24 cellular contexts compared by ENCODE assay signal in the genomic region with DNA sequence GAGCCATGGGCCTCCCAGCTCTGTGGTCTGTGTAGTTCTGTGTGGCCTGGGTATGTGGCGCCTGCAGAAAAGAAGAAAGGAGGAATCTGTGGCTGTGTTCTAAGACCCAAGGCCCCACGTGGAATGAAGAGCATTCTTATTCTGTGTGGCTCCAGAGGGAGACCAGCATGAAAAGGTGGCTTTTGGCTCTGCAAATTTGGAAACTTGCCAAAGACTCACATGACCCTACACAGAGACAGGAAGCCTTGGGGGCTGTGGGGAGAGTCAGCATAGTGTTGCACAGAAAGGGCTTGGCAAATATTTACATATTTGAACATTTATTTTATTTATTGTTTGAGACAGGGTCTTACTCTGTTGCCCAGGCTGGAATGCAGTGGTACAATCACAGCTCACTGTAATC.
DNase-seq lines count a peak whose midpoint lies in the region; TF ChIP-seq lines count a peak whose summit lies in the region.
"Had no signal": no experiment of that assay in that cellular context is flagged by ENCODE, and none has a peak within 500 bp of the region (broad histone marks: within the 10 kb centered on the region; RNA-seq: fewer than 3 reads in every experiment).

No MANE protein-coding gene starts in this region.

- no peak for TF ChIP-seq POLR2A in esophagus squamous epithelium (IDR thresholded peaks at IDR 0.05)

- no peaks in the 10 kb centered on the region for H3K27me3 ChIP-seq in HL-60 (ENCODE audit: insufficient read depth, poor library complexity, severe bottlenecking)
- no peaks in the 10 kb centered on the region for H3K27me3 ChIP-seq in layer of hippocampus (ENCODE audit: control insufficient read depth, insufficient read depth, low read length)
- H3K27me3 ChIP-seq in esophagus squamous epithelium: no peaks in the 10 kb centered on the region
- H3K27me3 ChIP-seq: brain microvascular endothelial cell, colonic mucosa, neural progenitor cell, suprapubic skin, vagina had no signal

- DNase-seq in NCI-H82 (lab: John Stamatoyannopoulos, UW) (peak; percentile 10), NCI-H82 treated with DMSO at 0.1 percent for 48 hours (lab: John Stamatoyannopoulos, UW; ENCODE audit: unreplicated experiment) (no peak), HL-60 (ENCODE audit: low read depth in 1 of 2, low spot score in 1 of 2) (peak in 1 of 2 experiments; percentile 70), OCI-M1 (lab: John Stamatoyannopoulos, UW) (peak; percentile 49), immature natural killer cell (no peak), foreskin fibroblast (no peak), esophagus squamous epithelium (lab: John Stamatoyannopoulos, UW) (no peak)
- DNase-seq: activated CD4-positive, alpha-beta T cell treated with anti-CD3 and anti-CD28 coated beads for 36 hours; brain microvascular endothelial cell; colonic mucosa; DMS153; GDM1; head of caudate nucleus; SW 1271 had no signal

- no peak overlapping the region for H3K27ac Mint-ChIP-seq in immature natural killer cell
- H3K27ac Mint-ChIP-seq: activated CD4-positive, alpha-beta T cell treated with anti-CD3 and anti-CD28 coated beads for 36 hours; activated T-helper 2 cell treated with anti-CD3 and anti-CD28 coated beads, Interferon-gamma antibody, Interleukin-2, Interleukin-4, amounts not matched to agents 10 μg/mL and 5 μg/mL and 100 μg/mL, durations not matched to agents 14 hours and 24 hours and 36 hours; IgD-negative memory B cell; neural progenitor cell; stimulated activated effector memory CD8-positive, alpha-beta T cell treated with anti-CD3 and anti-CD28 coated beads, Interleukin-12 subunit alpha, Interleukin-12 subunit beta, amount 100 ng/mL, for 72 hours had no signal

- H3K9me3 ChIP-seq in esophagus squamous epithelium: no peaks in the 10 kb centered on the region
- H3K9me3 ChIP-seq: colonic mucosa, prostate gland, suprapubic skin, vagina had no signal

- H3K4me3 Mint-ChIP-seq in immature natural killer cell: no peak overlapping the region
- H3K4me3 Mint-ChIP-seq: activated CD4-positive, alpha-beta T cell treated with anti-CD3 and anti-CD28 coated beads for 36 hours; IgD-negative memory B cell; neural progenitor cell; stimulated activated effector memory CD8-positive, alpha-beta T cell treated with anti-CD3 and anti-CD28 coated beads, Interleukin-12 subunit alpha, Interleukin-12 subunit beta, amount 100 ng/mL, for 72 hours had no signal

- H3K4me1 Mint-ChIP-seq in immature natural killer cell: peaks cover 2 to 17% of the 10 kb centered on the region in 2 donors
- H3K4me1 Mint-ChIP-seq: IgD-negative memory B cell had no signal

- intact Hi-C loops in esophagus squamous epithelium (cut with DNase I): no loop called here

- H3K27me3 Mint-ChIP-seq in immature natural killer cell (ENCODE audit: low read depth in 3 of 3): peaks cover 0 to 6% (median 1%) of the 10 kb centered on the region in 3 donors
- H3K27me3 Mint-ChIP-seq: activated CD4-positive, alpha-beta T cell treated with anti-CD3 and anti-CD28 coated beads for 36 hours had no signal

- H3K4me3 ChIP-seq in HL-60 (replicated peaks; ENCODE audit: insufficient read depth, low read length): no peak overlapping the region
- no peak overlapping the region for H3K4me3 ChIP-seq in foreskin fibroblast (ENCODE audit: low read depth in 1 of 2, low read length in 2 of 2)
- H3K4me3 ChIP-seq in esophagus squamous epithelium: no peak overlapping the region
- H3K4me3 ChIP-seq: colonic mucosa, neural progenitor cell, prostate gland, suprapubic skin, vagina had no signal

- WGBS in esophagus squamous epithelium, 2 donors: 57% methylated on average over 1 of the region's 2 CpGs; no CpG with 5 or more reads in 1 of the 2 donors

- H3K36me3 ChIP-seq in esophagus squamous epithelium: no peaks in the 10 kb centered on the region
- H3K36me3 ChIP-seq: brain microvascular endothelial cell, colonic mucosa, neural progenitor cell, prostate gland, suprapubic skin, vagina had no signal

- peak overlapping the region; percentile 2; the same call in 1 of the 2 replicates for H3K27ac ChIP-seq in HL-60 (replicated peaks)
- peak overlapping the region; percentile 21 for H3K27ac ChIP-seq in layer of hippocampus (ENCODE audit: low read depth, low read length)
- no peak overlapping the region for H3K27ac ChIP-seq in esophagus squamous epithelium
- H3K27ac ChIP-seq: brain microvascular endothelial cell, C4-2B, colonic mucosa, neural progenitor cell, prostate gland, RWPE1, suprapubic skin, vagina had no signal

- H3K36me3 Mint-ChIP-seq in immature natural killer cell: no peaks in the 10 kb centered on the region
- H3K36me3 Mint-ChIP-seq: IgD-negative memory B cell; neural progenitor cell; stimulated activated effector memory CD8-positive, alpha-beta T cell treated with anti-CD3 and anti-CD28 coated beads, Interleukin-12 subunit alpha, Interleukin-12 subunit beta, amount 100 ng/mL, for 72 hours had no signal

- no peaks in the 10 kb centered on the region for H3K4me1 ChIP-seq in esophagus squamous epithelium
- H3K4me1 ChIP-seq: colonic mucosa, prostate gland, suprapubic skin, vagina had no signal

- TF ChIP-seq CTCF in HL-60 (IDR thresholded peaks at IDR 0.05; ENCODE audit: insufficient read depth, low read length) (no peak), foreskin fibroblast (IDR thresholded peaks at IDR 0.05; ENCODE audit: low read depth, low read length) (no peak), esophagus squamous epithelium (IDR thresholded peaks at IDR 0.05) (no peak)

- H3K9me3 Mint-ChIP-seq in immature natural killer cell: no peaks in the 10 kb centered on the region
- H3K9me3 Mint-ChIP-seq: activated T-helper 2 cell treated with anti-CD3 and anti-CD28 coated beads, Interferon-gamma antibody, Interleukin-2, Interleukin-4, amounts not matched to agents 10 μg/mL and 5 μg/mL and 100 μg/mL, durations not matched to agents 14 hours and 24 hours and 36 hours; IgD-negative memory B cell; neural progenitor cell; stimulated activated effector memory CD8-positive, alpha-beta T cell treated with anti-CD3 and anti-CD28 coated beads, Interleukin-12 subunit alpha, Interleukin-12 subunit beta, amount 100 ng/mL, for 72 hours had no signal

Comparison
In these comparisons a context has a peak if more than half of its experiments do, and no peak if none do; other contexts are left out.
1. DNase-seq: peak in NCI-H82 (single experiment) and OCI-M1 (single experiment); none in NCI-H82 treated with DMSO at 0.1 percent for 48 hours (single experiment), immature natural killer cell (0 of 3), foreskin fibroblast (0 of 2) and esophagus squamous epithelium (single experiment).
2. H3K27ac ChIP-seq: peak in HL-60 (single experiment) and layer of hippocampus (single experiment); none in esophagus squamous epithelium (0 of 4).